In genomic region chr2:27977623-27978312, GRCh38 we compare ENCODE assay signal across 10 cellular contexts.
DNase-seq lines count a peak whose midpoint lies in the region; ATAC-seq and TF ChIP-seq lines count a peak whose summit lies in the region.
"Had no signal": no experiment of that assay in that cellular context is flagged by ENCODE, and none has a peak within 500 bp of the region (broad histone marks: within the 10 kb centered on the region; RNA-seq: fewer than 3 reads in every experiment).

No MANE protein-coding gene starts in this region.

- H4K12ac ChIP-seq in trophoblast cell (ENCODE audit: low read depth, low read length), result no peak overlapping the region

- H3K4me2 ChIP-seq in trophoblast cell (ENCODE audit: low read length), result no peak overlapping the region

- H4K91ac ChIP-seq in trophoblast cell (ENCODE audit: low read depth, low read length), result no peak overlapping the region

- no peak overlapping the region for H2BK12ac ChIP-seq in trophoblast cell (ENCODE audit: low read length)

- H3K9me3 Mint-ChIP-seq in Calu3 (ENCODE audit: low read depth, unreplicated experiment), result no peaks in the 10 kb centered on the region

- H3K9ac ChIP-seq in trophoblast cell (ENCODE audit: low read length), result no peak overlapping the region

- no peak overlapping the region for H2AFZ ChIP-seq in trophoblast cell (ENCODE audit: insufficient read depth, low read length, poor library complexity)

- no peak overlapping the region for H2AK5ac ChIP-seq in trophoblast cell (ENCODE audit: low read length)

- no peaks in the 10 kb centered on the region for H3K79me1 ChIP-seq in trophoblast cell (ENCODE audit: low read length)

- H3K36me3 Mint-ChIP-seq in Calu3 (ENCODE audit: insufficient read depth, unreplicated experiment) (no peaks in the 10 kb centered on the region), T-helper 17 cell (ENCODE audit: low read depth) (no peaks in the 10 kb centered on the region)

- H3K9me3 ChIP-seq in MG63 (peaks cover 2% of the 10 kb centered on the region), trophoblast cell (ENCODE audit: insufficient read depth, low read depth, low read length) (peaks cover 1% of the 10 kb centered on the region), T-helper 17 cell (ENCODE audit: control insufficient read depth, low read length, poor library complexity, severe bottlenecking) (no peaks in the 10 kb centered on the region)

- H3K18ac ChIP-seq in trophoblast cell (ENCODE audit: low read length), result no peak overlapping the region

- H3K27ac Mint-ChIP-seq in Calu3 (ENCODE audit: unreplicated experiment), result peak overlapping the region; percentile 81
- no peak overlapping the region for H3K27ac Mint-ChIP-seq in T-helper 17 cell

- H3K27me3 ChIP-seq in MG63, result no peaks in the 10 kb centered on the region
- H3K27me3 ChIP-seq in brain microvascular endothelial cell (replicated peaks), result no peaks in the 10 kb centered on the region
- H3K27me3 ChIP-seq in trophoblast cell (ENCODE audit: insufficient read depth, low read length), result no peaks in the 10 kb centered on the region

- peak overlapping the region; percentile 23 for H3K4me3 Mint-ChIP-seq in Calu3 (ENCODE audit: low read depth, unreplicated experiment)
- no peak overlapping the region for H3K4me3 Mint-ChIP-seq in T-helper 17 cell

- no peak overlapping the region for H3K14ac ChIP-seq in trophoblast cell (ENCODE audit: low read length)

- CTCF ChIA-PET in Calu3 (lab: Charles Lee), result interaction anchor here (0.6 kb wide), 1 partner anchor 415 kb away, joined by 3 read pairs; no protein-coding TSS in a partner anchor

- H3K4me1 Mint-ChIP-seq in Calu3 (ENCODE audit: low read depth, unreplicated experiment) (peaks cover 34% of the 10 kb centered on the region), T-helper 17 cell (peaks cover 11% of the 10 kb centered on the region)

- H3K23ac ChIP-seq in trophoblast cell (ENCODE audit: low read length), result no peak overlapping the region

- H3K4ac ChIP-seq in trophoblast cell (ENCODE audit: low read depth, low read length), result no peak overlapping the region

- H3K27ac ChIP-seq in brain microvascular endothelial cell (peak overlapping the region; percentile 55), trophoblast cell (ENCODE audit: low read depth, low read length) (no peak overlapping the region)

- no peaks in the 10 kb centered on the region for H3K79me2 ChIP-seq in trophoblast cell (ENCODE audit: control insufficient read depth, insufficient read depth, low read length, poor library complexity)

- in situ Hi-C loops in brain microvascular endothelial cell (cut with HindIII; ENCODE audit: low pct_ligation_motif_present, low sequenced_read_pairs), result no loop called here

- no peaks in the 10 kb centered on the region for H3K4me1 ChIP-seq in trophoblast cell (ENCODE audit: control insufficient read depth in 1 of 2, insufficient read depth in 2 of 2, low read length in 2 of 2)

- no TSS peak for BruUV-seq in Calu3 (replicated peaks; lab: Mats Ljungman, UMichigan)

- no peak for TF ChIP-seq CTCF in Calu3 (IDR thresholded peaks at IDR 0.05; ENCODE audit: unreplicated experiment)
- no peak for TF ChIP-seq CTCF in brain microvascular endothelial cell (IDR thresholded peaks at IDR 0.05; ENCODE audit: low read depth, low read length, missing control alignments)

- no peak overlapping the region for H2BK120ac ChIP-seq in trophoblast cell (ENCODE audit: insufficient read depth, low read length, poor library complexity)

- H3K36me3 ChIP-seq in MG63, result no peaks in the 10 kb centered on the region
- no peaks in the 10 kb centered on the region for H3K36me3 ChIP-seq in brain microvascular endothelial cell (replicated peaks)
- no peaks in the 10 kb centered on the region for H3K36me3 ChIP-seq in trophoblast cell (ENCODE audit: control insufficient read depth in 1 of 2, insufficient read depth in 2 of 2, low read length in 2 of 2)

- ATAC-seq in HG03571 (IDR thresholded peaks at IDR 0.05; ENCODE audit: unreplicated experiment) (no peak), HG03039 (IDR thresholded peaks at IDR 0.05; ENCODE audit: unreplicated experiment) (no peak), T-helper 17 cell (no peak)

- H3K27me3 Mint-ChIP-seq in Calu3 (ENCODE audit: unreplicated experiment), result no peaks in the 10 kb centered on the region
- H3K27me3 Mint-ChIP-seq in T-helper 17 cell, result no peaks in the 10 kb centered on the region

- H2BK5ac ChIP-seq in trophoblast cell (ENCODE audit: low read depth, low read length, poor library complexity), result no peak overlapping the region

- WGBS in trophoblast cell (ENCODE audit: extremely low coverage, insufficient coverage, insufficient read length), result no CpG with 5 or more reads among the region's 3 CpGs

- no peak overlapping the region for H3K4me3 ChIP-seq in MG63
- no peak overlapping the region for H3K4me3 ChIP-seq in brain microvascular endothelial cell (ENCODE audit: low read depth, low read length)
- H3K4me3 ChIP-seq in trophoblast cell (ENCODE audit: low read depth, low read length), result no peak overlapping the region

- DNase-seq in Calu3 (peak; percentile 20), MG63 (peak; percentile 81), brain microvascular endothelial cell (peak; percentile 91), trophoblast cell (peak; percentile 18 to 77), middle frontal gyrus (ENCODE audit: extremely low spot score, low spot score) (no peak), T-helper 17 cell (no peak)
- DNase-seq: NCI-H526 treated with DMSO at 0.1 percent for 48 hours, right cardiac atrium had no signal

- intact Hi-C loops in Calu3 (cut with micrococcal nuclease; ENCODE audit: unreplicated experiment), result loop anchor here (5.0 kb wide), 1 partner anchor 70 kb away; no protein-coding TSS in a partner anchor

- no peak overlapping the region for H4K8ac ChIP-seq in trophoblast cell (ENCODE audit: low read depth, low read length)

Comparison
In these comparisons a context has a peak if more than half of its experiments do, and no peak if none do; other contexts are left out.
1. DNase-seq: peak in Calu3 (single experiment), MG63 (single experiment), brain microvascular endothelial cell (single experiment) and trophoblast cell (2 of 2); none in middle frontal gyrus (single experiment) and T-helper 17 cell (0 of 3).